ENCODE assay signal across 19 cellular contexts in the genomic region with DNA sequence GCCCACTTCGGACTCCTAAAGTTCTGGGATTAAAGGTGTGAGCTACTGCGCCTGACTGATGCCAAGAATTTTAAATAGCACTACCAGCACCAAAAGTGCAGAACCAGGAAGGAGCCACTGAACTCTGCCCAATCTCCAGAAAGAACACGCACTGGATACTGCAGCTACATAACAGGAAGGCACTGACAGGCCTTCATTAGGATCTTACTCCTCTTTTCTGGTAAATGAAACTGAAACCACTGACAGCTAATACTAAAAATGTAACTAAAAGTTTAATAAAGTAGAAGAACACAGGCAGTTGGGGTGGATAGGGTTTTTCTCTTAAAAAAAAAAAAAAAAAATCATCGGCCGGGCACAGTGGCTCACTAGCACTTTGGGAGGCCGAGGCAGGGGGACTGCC.
A peak's percentile ranks its signal among the peaks of the same experiment; 100 is the strongest.
DNase-seq lines count a peak whose midpoint lies in the region; ATAC-seq, FAIRE-seq and TF ChIP-seq lines count a peak whose summit lies in the region.
"Had no signal": no experiment of that assay in that cellular context is flagged by ENCODE, and none has a peak within 500 bp of the region (broad histone marks: within the 10 kb centered on the region; RNA-seq: fewer than 3 reads in every experiment).

No MANE protein-coding gene starts in this region.

- H3K4me1 ChIP-seq in aorta (ENCODE audit: control insufficient read depth in 1 of 2, insufficient read depth in 2 of 2, low read length in 2 of 2) (no peaks in the 10 kb centered on the region), prostate gland (replicated peaks) (no peaks in the 10 kb centered on the region)
- H3K4me1 ChIP-seq: vagina had no signal

- no peaks in the 10 kb centered on the region for H3K9me3 ChIP-seq in aorta (ENCODE audit: control insufficient read depth, low read length)
- no peaks in the 10 kb centered on the region for H3K9me3 ChIP-seq in prostate gland
- H3K9me3 ChIP-seq: vagina had no signal

- H3K36me3 ChIP-seq in aorta (ENCODE audit: control insufficient read depth in 1 of 2, insufficient read depth in 2 of 2, low read length in 1 of 2) (no peaks in the 10 kb centered on the region), prostate gland (no peaks in the 10 kb centered on the region)
- H3K36me3 ChIP-seq: vagina had no signal

- WGBS in aorta, 2 donors, result 91 to 96% methylated on average over 6 of the region's 6 CpGs
- 92% methylated on average over 6 of the region's 6 CpGs for WGBS in prostate gland

- H3K4me3 ChIP-seq in aorta (ENCODE audit: low read length in 2 of 2) (no peak overlapping the region), prostate gland (no peak overlapping the region)
- H3K4me3 ChIP-seq: K562, vagina had no signal

- DNase-seq in GM19239 (ENCODE audit: insufficient read length, low spot score), result peak; percentile 5
- DNase-seq in aorta, result no peak
- no peak for DNase-seq in DMS53 (lab: John Stamatoyannopoulos, UW)
- DNase-seq in NCI-H2081 treated with DMSO at 0.1 percent for 48 hours (lab: John Stamatoyannopoulos, UW), result no peak
- no peak for DNase-seq in prostate gland (ENCODE audit: low spot score)
- DNase-seq: activated B cell treated with CpG ODN at 0.5 μM for 24 hours; activated naive CD4-positive, alpha-beta T cell treated with anti-CD3 and anti-CD28 coated beads, Interleukin-2, amount 10 ng/mL, durations not matched to agents 7 days and 5 days; CD8-positive, alpha-beta memory T cell; effector CD4-positive, alpha-beta T cell; NCI-H187; small intestine had no signal

- no peaks in the 10 kb centered on the region for H3K27me3 ChIP-seq in aorta (ENCODE audit: control insufficient read depth in 1 of 2, insufficient read depth in 2 of 2, low read length in 1 of 2)
- no peaks in the 10 kb centered on the region for H3K27me3 ChIP-seq in prostate gland (replicated peaks; ENCODE audit: insufficient read depth)
- H3K27me3 ChIP-seq: vagina had no signal

- intact Hi-C loops in aorta (cut with DNase I), result no loop called here
- intact Hi-C loops in prostate gland (cut with DNase I), result no loop called here

- TF ChIP-seq POLR2A in prostate gland (IDR thresholded peaks at IDR 0.05), result no peak

- ATAC-seq in GM18498 (IDR thresholded peaks at IDR 0.05; ENCODE audit: unreplicated experiment), result peak; percentile 83
- ATAC-seq in GM21529 (IDR thresholded peaks at IDR 0.05; ENCODE audit: unreplicated experiment), result peak; percentile 71
- peak; percentile 65 for ATAC-seq in HG03432 (IDR thresholded peaks at IDR 0.05; ENCODE audit: unreplicated experiment)
- no peak for ATAC-seq in aorta (ENCODE audit: low FRiP score)
- ATAC-seq: K562, Panc1 had no signal

- FAIRE-seq in GM19239 (lab: Jason Lieb, UNC), result no peak
- FAIRE-seq: bronchial epithelial cell, H1, K562, small intestine had no signal

- no peak overlapping the region for H3K27ac ChIP-seq in aorta (ENCODE audit: low read depth in 1 of 2, low read length in 2 of 2)
- H3K27ac ChIP-seq in prostate gland, result no peak overlapping the region
- H3K27ac ChIP-seq: vagina had no signal

- no peak for TF ChIP-seq CTCF in prostate gland (IDR thresholded peaks at IDR 0.05)
